In genomic region chr1:143729451-143730111, GRCh38 we compare ENCODE assay signal across 8 cellular contexts.
DNase-seq lines count a peak whose midpoint lies in the region; ATAC-seq and TF ChIP-seq lines count a peak whose summit lies in the region.
"Not testable (repeated sequence)": the region's sequence is repeated elsewhere in the genome, so short reads cannot be mapped to it uniquely, and the experiment has no call there.

No MANE protein-coding gene starts in this region.

- ATAC-seq in GM19467 (IDR thresholded peaks at IDR 0.05; ENCODE audit: unreplicated experiment): peak; percentile 76
- ATAC-seq in HG02943 (IDR thresholded peaks at IDR 0.05; ENCODE audit: low read depth, unreplicated experiment): peak; percentile 60
- ATAC-seq in lung (ENCODE audit: insufficient read depth, low FRiP score): peak; percentile 84

- DNase-seq in Calu3: peak; percentile 49
- DNase-seq in MG63: peak; percentile 37
- DNase-seq in activated CD4-positive, alpha-beta memory T cell treated with anti-CD3 and anti-CD28 coated beads for 36 hours: peak; percentile 53
- peak; percentile 29 for DNase-seq in cerebellar cortex (ENCODE audit: low spot score)
- peak; percentile 32 for DNase-seq in lung (ENCODE audit: low spot score)
- DNase-seq in stimulated activated CD8-positive, alpha-beta memory T cell treated with anti-CD3 and anti-CD28 coated beads, Interleukin-4, amount 100 ng/mL, for 48 hours: peak; percentile 63

- not testable (repeated sequence) for H3K36me3 Mint-ChIP-seq in Calu3 (ENCODE audit: insufficient read depth, unreplicated experiment); activated CD4-positive, alpha-beta memory T cell treated with anti-CD3 and anti-CD28 coated beads for 36 hours

- intact Hi-C loops in Calu3 (cut with micrococcal nuclease; ENCODE audit: unreplicated experiment); activated CD4-positive, alpha-beta memory T cell treated with anti-CD3 and anti-CD28 coated beads for 36 hours (cut with micrococcal nuclease): not testable (repeated sequence)

- not testable (repeated sequence) for H3K9me3 Mint-ChIP-seq in Calu3 (ENCODE audit: low read depth, unreplicated experiment); activated CD4-positive, alpha-beta memory T cell treated with anti-CD3 and anti-CD28 coated beads for 36 hours

- H3K27me3 ChIP-seq in MG63; lung (ENCODE audit: control insufficient read depth, insufficient read depth): not testable (repeated sequence)

- H3K4me3 Mint-ChIP-seq in Calu3 (ENCODE audit: low read depth, unreplicated experiment): peak overlapping the region; percentile 51
- peak overlapping the region; percentile 41 for H3K4me3 Mint-ChIP-seq in activated CD4-positive, alpha-beta memory T cell treated with anti-CD3 and anti-CD28 coated beads for 36 hours

- H3K4me1 ChIP-seq in lung (ENCODE audit: control insufficient read depth in 2 of 2, insufficient read depth in 2 of 2, low read length in 2 of 2): not testable (repeated sequence)

- POLR2A ChIA-PET in activated CD4-positive, alpha-beta memory T cell treated with anti-CD3 and anti-CD28 coated beads for 36 hours (lab: Charles Lee): not testable (repeated sequence)

- WGBS in lung, 2 donors: 1 to 4% methylated on average over 18 to 21 of the region's 39 CpGs

- CTCF ChIA-PET in Calu3 (lab: Charles Lee); activated CD4-positive, alpha-beta memory T cell treated with anti-CD3 and anti-CD28 coated beads for 36 hours (lab: Charles Lee): not testable (repeated sequence)

- not testable (repeated sequence) for H3K27ac ChIP-seq in lung (ENCODE audit: low read depth in 1 of 2, low read length in 1 of 2)

- H3K9me3 ChIP-seq in MG63; lung (ENCODE audit: control insufficient read depth in 2 of 2, insufficient read depth in 1 of 2, low read length in 1 of 2): not testable (repeated sequence)

- peak overlapping the region; percentile 89 for H3K27ac Mint-ChIP-seq in Calu3 (ENCODE audit: unreplicated experiment)
- peak overlapping the region; percentile 92 for H3K27ac Mint-ChIP-seq in activated CD4-positive, alpha-beta memory T cell treated with anti-CD3 and anti-CD28 coated beads for 36 hours

- not testable (repeated sequence) for H3K27me3 Mint-ChIP-seq in Calu3 (ENCODE audit: unreplicated experiment)
- H3K27me3 Mint-ChIP-seq in activated CD4-positive, alpha-beta memory T cell treated with anti-CD3 and anti-CD28 coated beads for 36 hours: peaks cover 36% of the 10 kb centered on the region

- not testable (repeated sequence) for H3K36me3 ChIP-seq in MG63; lung (ENCODE audit: control insufficient read depth in 2 of 2, insufficient read depth in 2 of 2, low read length in 2 of 2)

- not testable (repeated sequence) for TF ChIP-seq CTCF in Calu3 (IDR thresholded peaks at IDR 0.05; ENCODE audit: unreplicated experiment); lung (IDR thresholded peaks at IDR 0.05; ENCODE audit: control extremely low read depth, extremely low read depth)

- H3K4me1 Mint-ChIP-seq in Calu3 (ENCODE audit: low read depth, unreplicated experiment): peaks cover 14% of the 10 kb centered on the region
- not testable (repeated sequence) for H3K4me1 Mint-ChIP-seq in activated CD4-positive, alpha-beta memory T cell treated with anti-CD3 and anti-CD28 coated beads for 36 hours (ENCODE audit: low read depth)

- peak overlapping the region; percentile 25; the same call in 1 of the 2 replicates for H3K4me3 ChIP-seq in MG63
- H3K4me3 ChIP-seq in lung: not testable (repeated sequence)

- not testable (repeated sequence) for BruUV-seq in Calu3 (replicated peaks; lab: Mats Ljungman, UMichigan)
